1 cellular context compared by ENCODE assay signal in genomic region chr11:64711944-64712306, GRCh38.
TF ChIP-seq lines count a peak whose summit lies in the region.

No MANE protein-coding gene starts in this region.

TF ChIP-seq in K562, 482 proteins besides CTCF, POLR2A, EP300 and RAD21:
- TF ChIP-seq ZFX (CRISPR knock-in tag; IDR thresholded peaks at IDR 0.05) (peak; percentile 55), RBM39 (optimal IDR thresholded peaks at IDR 0.05; ENCODE audit: low read depth, low read length) (no peak), ZBTB33 (CRISPR knock-in tag; IDR thresholded peaks at IDR 0.05) (peak; percentile 89), NCOR1 (IDR thresholded peaks at IDR 0.05) (no peak), USF1 (CRISPR knock-in tag; IDR thresholded peaks at IDR 0.05) (no peak), DLX4 (CRISPR knock-in tag; IDR thresholded peaks at IDR 0.05) (no peak), PCBP2 (IDR thresholded peaks at IDR 0.05; ENCODE audit: low read depth, low read length, poor library complexity, severe bottlenecking) (no peak), TAF1 (IDR thresholded peaks at IDR 0.05; ENCODE audit: control insufficient read depth, extremely low read depth, insufficient read depth, low read length, severe bottlenecking) (no peak), E2F6 (IDR thresholded peaks at IDR 0.05; ENCODE audit: borderline replicate concordance in 1 of 2, extremely low read depth in 1 of 2, insufficient read depth in 1 of 2, insufficient read length in 1 of 2, low read depth in 1 of 2, low read length in 1 of 2, poor library complexity in 1 of 2, severe bottlenecking in 1 of 2) (peak; percentile 56), ZC3H4 (CRISPR knock-in tag; IDR thresholded peaks at IDR 0.05; ENCODE audit: borderline replicate concordance) (0 out of 2 replicates have a peak, but pooled peaks have one; percentile 67), ARNT (IDR thresholded peaks at IDR 0.05) (no peak), BRCA1 (IDR thresholded peaks at IDR 0.05) (no peak), BRCA1 (CRISPR knock-in tag; IDR thresholded peaks at IDR 0.05) (0 out of 2 replicates have a peak, but pooled peaks have one; percentile 27), ZNF143 (CRISPR knock-in tag; IDR thresholded peaks at IDR 0.05) (peak; percentile 50; the same call in 1 of the 2 replicates), KDM1A (IDR thresholded peaks at IDR 0.05) (no peak), HMG20A (CRISPR knock-in tag; conservative IDR thresholded peaks at IDR 0.05) (no peak), BMI1 (IDR thresholded peaks at IDR 0.05; ENCODE audit: low read length) (no peak), ZBTB34 (CRISPR knock-in tag; IDR thresholded peaks at IDR 0.05) (no peak), MGA (IDR thresholded peaks at IDR 0.05) (peak; percentile 39; the same call in 1 of the 2 replicates)
- TF ChIP-seq, protein P1, sequence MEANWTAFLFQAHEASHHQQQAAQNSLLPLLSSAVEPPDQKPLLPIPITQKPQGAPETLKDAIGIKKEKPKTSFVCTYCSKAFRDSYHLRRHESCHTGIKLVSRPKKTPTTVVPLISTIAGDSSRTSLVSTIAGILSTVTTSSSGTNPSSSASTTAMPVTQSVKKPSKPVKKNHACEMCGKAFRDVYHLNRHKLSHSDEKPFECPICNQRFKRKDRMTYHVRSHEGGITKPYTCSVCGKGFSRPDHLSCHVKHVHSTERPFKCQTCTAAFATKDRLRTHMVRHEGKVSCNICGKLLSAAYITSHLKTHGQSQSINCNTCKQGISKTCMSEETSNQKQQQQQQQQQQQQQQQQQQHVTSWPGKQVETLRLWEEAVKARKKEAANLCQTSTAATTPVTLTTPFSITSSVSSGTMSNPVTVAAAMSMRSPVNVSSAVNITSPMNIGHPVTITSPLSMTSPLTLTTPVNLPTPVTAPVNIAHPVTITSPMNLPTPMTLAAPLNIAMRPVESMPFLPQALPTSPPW (CRISPR knock-in tag; IDR thresholded peaks at IDR 0.05) = no peak
- TF ChIP-seq, protein P2, sequence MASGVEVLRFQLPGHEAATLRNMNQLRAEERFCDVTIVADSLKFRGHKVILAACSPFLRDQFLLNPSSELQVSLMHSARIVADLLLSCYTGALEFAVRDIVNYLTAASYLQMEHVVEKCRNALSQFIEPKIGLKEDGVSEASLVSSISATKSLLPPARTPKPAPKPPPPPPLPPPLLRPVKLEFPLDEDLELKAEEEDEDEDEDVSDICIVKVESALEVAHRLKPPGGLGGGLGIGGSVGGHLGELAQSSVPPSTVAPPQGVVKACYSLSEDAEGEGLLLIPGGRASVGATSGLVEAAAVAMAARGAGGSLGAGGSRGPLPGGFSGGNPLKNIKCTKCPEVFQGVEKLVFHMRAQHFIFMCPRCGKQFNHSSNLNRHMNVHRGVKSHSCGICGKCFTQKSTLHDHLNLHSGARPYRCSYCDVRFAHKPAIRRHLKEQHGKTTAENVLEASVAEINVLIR (CRISPR knock-in tag; IDR thresholded peaks at IDR 0.05) = no peak
- TF ChIP-seq, protein P3, sequence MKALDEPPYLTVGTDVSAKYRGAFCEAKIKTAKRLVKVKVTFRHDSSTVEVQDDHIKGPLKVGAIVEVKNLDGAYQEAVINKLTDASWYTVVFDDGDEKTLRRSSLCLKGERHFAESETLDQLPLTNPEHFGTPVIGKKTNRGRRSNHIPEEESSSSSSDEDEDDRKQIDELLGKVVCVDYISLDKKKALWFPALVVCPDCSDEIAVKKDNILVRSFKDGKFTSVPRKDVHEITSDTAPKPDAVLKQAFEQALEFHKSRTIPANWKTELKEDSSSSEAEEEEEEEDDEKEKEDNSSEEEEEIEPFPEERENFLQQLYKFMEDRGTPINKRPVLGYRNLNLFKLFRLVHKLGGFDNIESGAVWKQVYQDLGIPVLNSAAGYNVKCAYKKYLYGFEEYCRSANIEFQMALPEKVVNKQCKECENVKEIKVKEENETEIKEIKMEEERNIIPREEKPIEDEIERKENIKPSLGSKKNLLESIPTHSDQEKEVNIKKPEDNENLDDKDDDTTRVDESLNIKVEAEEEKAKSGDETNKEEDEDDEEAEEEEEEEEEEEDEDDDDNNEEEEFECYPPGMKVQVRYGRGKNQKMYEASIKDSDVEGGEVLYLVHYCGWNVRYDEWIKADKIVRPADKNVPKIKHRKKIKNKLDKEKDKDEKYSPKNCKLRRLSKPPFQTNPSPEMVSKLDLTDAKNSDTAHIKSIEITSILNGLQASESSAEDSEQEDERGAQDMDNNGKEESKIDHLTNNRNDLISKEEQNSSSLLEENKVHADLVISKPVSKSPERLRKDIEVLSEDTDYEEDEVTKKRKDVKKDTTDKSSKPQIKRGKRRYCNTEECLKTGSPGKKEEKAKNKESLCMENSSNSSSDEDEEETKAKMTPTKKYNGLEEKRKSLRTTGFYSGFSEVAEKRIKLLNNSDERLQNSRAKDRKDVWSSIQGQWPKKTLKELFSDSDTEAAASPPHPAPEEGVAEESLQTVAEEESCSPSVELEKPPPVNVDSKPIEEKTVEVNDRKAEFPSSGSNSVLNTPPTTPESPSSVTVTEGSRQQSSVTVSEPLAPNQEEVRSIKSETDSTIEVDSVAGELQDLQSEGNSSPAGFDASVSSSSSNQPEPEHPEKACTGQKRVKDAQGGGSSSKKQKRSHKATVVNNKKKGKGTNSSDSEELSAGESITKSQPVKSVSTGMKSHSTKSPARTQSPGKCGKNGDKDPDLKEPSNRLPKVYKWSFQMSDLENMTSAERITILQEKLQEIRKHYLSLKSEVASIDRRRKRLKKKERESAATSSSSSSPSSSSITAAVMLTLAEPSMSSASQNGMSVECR (CRISPR knock-in tag; IDR thresholded peaks at IDR 0.05) = peak; percentile 22; the same call in 1 of the 2 replicates
